Comparison of ENCODE assay signal across 8 cellular contexts in the genomic region with DNA sequence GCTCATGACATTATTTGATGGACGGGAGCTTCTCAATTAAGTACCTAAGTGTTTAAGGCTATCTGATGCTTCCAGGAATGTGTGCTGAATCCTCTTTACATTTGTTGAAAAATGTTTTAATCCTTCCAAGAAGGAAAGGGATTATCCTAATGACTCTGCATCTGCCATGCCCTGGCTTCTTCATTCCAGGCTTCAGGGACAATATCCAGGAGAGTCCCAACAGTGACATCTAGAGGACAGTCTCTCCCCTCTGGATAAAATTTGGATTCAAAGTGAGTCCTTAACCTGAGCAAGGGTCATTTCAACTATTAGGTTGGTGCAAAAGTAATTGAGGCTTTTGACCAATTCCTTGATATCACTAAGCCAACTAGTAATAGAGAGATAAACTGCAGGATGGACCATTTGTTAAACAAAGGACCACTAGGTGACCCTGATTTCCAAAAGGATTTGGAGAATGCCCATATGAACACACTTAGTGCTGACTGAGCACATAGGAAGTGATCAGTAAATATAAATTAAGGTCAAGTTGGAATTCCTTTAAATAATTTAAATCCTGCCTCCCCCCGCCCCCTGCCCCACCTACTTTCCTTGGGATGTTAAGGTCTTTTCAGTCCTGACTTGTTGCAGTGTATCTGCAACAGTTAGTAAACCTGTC. TPM values are rescaled to one million over a fixed set of nuclear protein-coding genes. Genes with fewer than 3 reads are reported as not detected.
DNase-seq lines count a peak whose midpoint lies in the region; ATAC-seq and TF ChIP-seq lines count a peak whose summit lies in the region.

No MANE protein-coding gene starts in this region.

- DNase-seq in DND-41 (no peak), LNCaP clone FGC (ENCODE audit: low read depth) (peak; percentile 51), SK-N-MC (ENCODE audit: low read depth, low spot score) (no peak), fibroblast of peridontal ligament (ENCODE audit: extremely low read depth) (peak; percentile 72), aorta (no peak)

- intact Hi-C loops in aorta (cut with DNase I), result loop anchor here (2.0 to 5.0 kb wide), 5 partner anchors 101 to 229 kb away; partner anchors contain the start of gene TEX48 (in 1 of the 2)

- H3K79me2 ChIP-seq in DND-41 (ENCODE audit: insufficient read depth, low read length) (no peaks in the 10 kb centered on the region; the same call in 1 of the 2 replicates), parathyroid adenoma (no peaks in the 10 kb centered on the region)

- WGBS in aorta, 2 donors, result 63 to 74% methylated on average over 2 of the region's 2 CpGs

- no peaks in the 10 kb centered on the region for H4K20me1 ChIP-seq in DND-41 (ENCODE audit: insufficient read depth, low read length)

- TF ChIP-seq CTCF in DND-41 (IDR thresholded peaks at IDR 0.05; ENCODE audit: borderline replicate concordance, extremely low read depth, low read length, poor library complexity, severe bottlenecking), result peak; percentile 66
- TF ChIP-seq CTCF in LNCaP clone FGC (IDR thresholded peaks at IDR 0.05; ENCODE audit: control insufficient read depth, extremely low read depth, insufficient read depth), result peak; percentile 73
- TF ChIP-seq CTCF in parathyroid adenoma (IDR thresholded peaks at IDR 0.05), result peak; percentile 67

- no peaks in the 10 kb centered on the region for H3K27me3 ChIP-seq in DND-41 (ENCODE audit: insufficient read depth, low read length, poor library complexity)
- no peaks in the 10 kb centered on the region for H3K27me3 ChIP-seq in parathyroid adenoma (ENCODE audit: control insufficient read depth, insufficient read depth, low read length)
- no peaks in the 10 kb centered on the region for H3K27me3 ChIP-seq in aorta (ENCODE audit: control insufficient read depth in 1 of 2, insufficient read depth in 2 of 2, low read length in 1 of 2)

- no peak overlapping the region for H3K9ac ChIP-seq in DND-41 (ENCODE audit: low read depth, low read length)
- H3K9ac ChIP-seq in SK-N-MC (ENCODE audit: insufficient read length), result no peak overlapping the region
- H3K9ac ChIP-seq in parathyroid adenoma, result no peak overlapping the region

- H3K9me3 ChIP-seq in DND-41 (ENCODE audit: insufficient read depth, low read length, severe bottlenecking) (no peaks in the 10 kb centered on the region), SK-N-MC (ENCODE audit: low read depth, low read length) (no peaks in the 10 kb centered on the region), parathyroid adenoma (ENCODE audit: control insufficient read depth, low read length) (no peaks in the 10 kb centered on the region), aorta (ENCODE audit: control insufficient read depth, low read length) (no peaks in the 10 kb centered on the region)

- ATAC-seq in DND-41 (ENCODE audit: insufficient read depth, low read depth), result no peak
- ATAC-seq in aorta (ENCODE audit: low FRiP score), result no peak
- ATAC-seq in GM18873 (IDR thresholded peaks at IDR 0.05; ENCODE audit: low FRiP score, unreplicated experiment), result no peak
- no peak for ATAC-seq in HG03457 (IDR thresholded peaks at IDR 0.05; ENCODE audit: unreplicated experiment)

- H2AFZ ChIP-seq in DND-41 (ENCODE audit: low read depth, low read length), result no peak overlapping the region
- H2AFZ ChIP-seq in parathyroid adenoma, result no peak overlapping the region

- H3K27ac ChIP-seq in DND-41 (ENCODE audit: low read length) (peak overlapping the region; percentile 96), SK-N-MC (peak overlapping the region; percentile 15; the same call in 1 of the 2 replicates), parathyroid adenoma (peak overlapping the region; percentile 36), aorta (ENCODE audit: low read depth in 1 of 2, low read length in 2 of 2) (no peak overlapping the region)

- no peak overlapping the region for H3K4me3 ChIP-seq in DND-41 (ENCODE audit: low read depth in 1 of 2, low read length in 2 of 2)
- H3K4me3 ChIP-seq in LNCaP clone FGC (ENCODE audit: low read depth, low read length), result no peak overlapping the region
- H3K4me3 ChIP-seq in SK-N-MC, result no peak overlapping the region
- no peak overlapping the region for H3K4me3 ChIP-seq in parathyroid adenoma (ENCODE audit: low read depth, low read length)
- no peak overlapping the region for H3K4me3 ChIP-seq in aorta (ENCODE audit: low read length in 2 of 2)

- H3K4me1 ChIP-seq in DND-41 (ENCODE audit: insufficient read depth, low read length) (peaks cover 79% of the 10 kb centered on the region), parathyroid adenoma (peaks cover 30% of the 10 kb centered on the region), aorta (ENCODE audit: control insufficient read depth in 1 of 2, insufficient read depth in 2 of 2, low read length in 2 of 2) (no peaks in the 10 kb centered on the region)

- peaks cover 38% of the 10 kb centered on the region for H3K36me3 ChIP-seq in DND-41 (ENCODE audit: insufficient read depth, low read length)
- H3K36me3 ChIP-seq in SK-N-MC (ENCODE audit: insufficient read depth, low read length), result no peaks in the 10 kb centered on the region
- H3K36me3 ChIP-seq in parathyroid adenoma (ENCODE audit: control insufficient read depth, insufficient read depth, low read length), result no peaks in the 10 kb centered on the region
- no peaks in the 10 kb centered on the region for H3K36me3 ChIP-seq in aorta (ENCODE audit: control insufficient read depth in 1 of 2, insufficient read depth in 2 of 2, low read length in 1 of 2)

- no peak overlapping the region for H3K4me2 ChIP-seq in DND-41 (ENCODE audit: insufficient read depth, low read length)
- no peak overlapping the region for H3K4me2 ChIP-seq in parathyroid adenoma (ENCODE audit: low read length)

RNA-seq across cellular contexts. Expression of gene TNFSF8, which starts 19.1 kb away (rescaled TPM):
- total RNA-seq in aorta, result 1 to 10 TPM; 3.7 to 5.8 TPM
- 1 to 10 TPM in 1 of 2 donors, under 1 TPM in 1; 0.54 to 2.3 TPM for polyA plus RNA-seq in aorta

Comparison
In these comparisons a context has a peak if more than half of its experiments do, and no peak if none do; other contexts are left out.
1. DNase-seq: peak in LNCaP clone FGC (single experiment) and fibroblast of peridontal ligament (single experiment); none in DND-41 (single experiment), SK-N-MC (single experiment) and aorta (0 of 2).
2. H3K27ac ChIP-seq: peak in DND-41 (single experiment), SK-N-MC (single experiment) and parathyroid adenoma (single experiment); none in aorta (0 of 2).
3. Peak in every context shown above with its lines, with median percentiles within 50 percentile points of each other: CTCF ChIP-seq.